ENCODE assay signal across 8 cellular contexts in genomic region chr5:146291421-146292074, GRCh38. TPM values are rescaled to one million over a fixed set of nuclear protein-coding genes. Genes with fewer than 3 reads are reported as not detected.
A peak's percentile ranks its signal among the peaks of the same experiment; 100 is the strongest.
DNase-seq lines count a peak whose midpoint lies in the region; ATAC-seq, FAIRE-seq and TF ChIP-seq lines count a peak whose summit lies in the region.

No MANE protein-coding gene starts in this region.

- TF ChIP-seq POLR2A in Peyer's patch (IDR thresholded peaks at IDR 0.05) = no peak
- no peak for TF ChIP-seq POLR2A in endothelial cell of umbilical vein (IDR thresholded peaks at IDR 0.05; ENCODE audit: low read depth, low read length)

- no peak overlapping the region for H3K4me2 ChIP-seq in endothelial cell of umbilical vein (ENCODE audit: insufficient read depth, low read length)

- dilution Hi-C loops in endothelial cell of umbilical vein (cut with MboI; ENCODE audit: extremely low pct_ligation_motif_present, low sequenced_read_pairs) = no loop called here

- DNase-seq in activated T-cell treated with anti-CD3 and anti-CD28 coated beads for 24 hours (ENCODE audit: low read depth) (peak; percentile 2), HuH-7 (ENCODE audit: low spot score) (peak; percentile 44), Peyer's patch (no peak), endothelial cell of umbilical vein (ENCODE audit: low read depth, low spot score) (peak; percentile 47)
- DNase-seq in activated T-cell treated with anti-CD3 and anti-CD28 coated beads, Interleukin-2, amount 50 U/mL, for 24 hours = no peak
- DNase-seq in naive thymus-derived CD4-positive, alpha-beta T cell = peak in 6 of 9 donors; percentile 6 to 45 (median 28)
- no peak for DNase-seq in effector memory CD4-positive, alpha-beta T cell

- TF ChIP-seq CTCF in Peyer's patch (IDR thresholded peaks at IDR 0.05) = peak; percentile 15 to 56 (median 44)
- peak; percentile 45 to 48 for TF ChIP-seq CTCF in endothelial cell of umbilical vein (IDR thresholded peaks at IDR 0.05; ENCODE audit: extremely low read depth in 1 of 2, insufficient read depth in 1 of 2, low read depth in 1 of 2, low read length in 2 of 2)

- H4K20me1 ChIP-seq in endothelial cell of umbilical vein (replicated peaks; ENCODE audit: control insufficient read depth, extremely low read depth, insufficient read depth, low read length) = no peaks in the 10 kb centered on the region

- no peaks in the 10 kb centered on the region for H3K79me2 ChIP-seq in endothelial cell of umbilical vein (ENCODE audit: control insufficient read depth, insufficient read depth, low read length)

- no TSS peak for BruUV-seq in endothelial cell of umbilical vein (replicated peaks; lab: Mats Ljungman, UMichigan)

- H3K4me1 ChIP-seq in Peyer's patch (no peaks in the 10 kb centered on the region), endothelial cell of umbilical vein (ENCODE audit: control insufficient read depth, extremely low read depth, insufficient read depth, low read length) (no peaks in the 10 kb centered on the region)
- no peaks in the 10 kb centered on the region for H3K4me1 ChIP-seq in naive thymus-derived CD4-positive, alpha-beta T cell (ENCODE audit: control insufficient read depth in 2 of 2, insufficient read depth in 2 of 2, low read length in 2 of 2)
- no peaks in the 10 kb centered on the region for H3K4me1 ChIP-seq in effector memory CD4-positive, alpha-beta T cell (ENCODE audit: control insufficient read depth, insufficient read depth, low read length, poor library complexity, severe bottlenecking)

- no peak overlapping the region for H3K27ac Mint-ChIP-seq in activated T-cell treated with anti-CD3 and anti-CD28 coated beads, Interleukin-2, amount 50 U/mL, for 24 hours
- H3K27ac Mint-ChIP-seq in naive thymus-derived CD4-positive, alpha-beta T cell = no peak overlapping the region

- no peak overlapping the region for H2AFZ ChIP-seq in endothelial cell of umbilical vein (ENCODE audit: low read depth, low read length)

- H3K27ac ChIP-seq in Peyer's patch = no peak overlapping the region
- H3K27ac ChIP-seq in endothelial cell of umbilical vein (ENCODE audit: insufficient read depth, low read depth, low read length) = no peak overlapping the region
- no peak overlapping the region for H3K27ac ChIP-seq in naive thymus-derived CD4-positive, alpha-beta T cell (ENCODE audit: low read depth, low read length)
- no peak overlapping the region for H3K27ac ChIP-seq in effector memory CD4-positive, alpha-beta T cell (ENCODE audit: insufficient read depth, low read length, poor library complexity, severe bottlenecking)

- H3K4me3 ChIP-seq in Peyer's patch (no peak overlapping the region), endothelial cell of umbilical vein (replicated peaks in 1 of 3; ENCODE audit: insufficient read depth in 1 of 3, low read depth in 1 of 3, low read length in 3 of 3) (no peak overlapping the region)
- no peak overlapping the region for H3K4me3 ChIP-seq in naive thymus-derived CD4-positive, alpha-beta T cell (ENCODE audit: low read length)
- H3K4me3 ChIP-seq in effector memory CD4-positive, alpha-beta T cell (ENCODE audit: insufficient read depth, low read depth, low read length, poor library complexity, severe bottlenecking) = no peak overlapping the region

- intact Hi-C loops in endothelial cell of umbilical vein (cut with micrococcal nuclease) = loop anchor here (1.0 to 5.0 kb wide), 2 partner anchors 136 to 241 kb away; no protein-coding TSS in a partner anchor
- intact Hi-C loops in naive thymus-derived CD4-positive, alpha-beta T cell (cut with micrococcal nuclease) = loop anchor here (1.0 kb wide), 1 partner anchor 136 kb away; no protein-coding TSS in a partner anchor

- no peaks in the 10 kb centered on the region for H3K4me1 Mint-ChIP-seq in activated T-cell treated with anti-CD3 and anti-CD28 coated beads, Interleukin-2, amount 50 U/mL, for 24 hours (ENCODE audit: low read depth)
- H3K4me1 Mint-ChIP-seq in naive thymus-derived CD4-positive, alpha-beta T cell = no peaks in the 10 kb centered on the region

- H3K36me3 Mint-ChIP-seq in activated T-cell treated with anti-CD3 and anti-CD28 coated beads, Interleukin-2, amount 50 U/mL, for 24 hours (ENCODE audit: low read depth) = peaks cover 16% of the 10 kb centered on the region
- peaks cover 0 to 5% (median 3%) of the 10 kb centered on the region in 5 donors for H3K36me3 Mint-ChIP-seq in naive thymus-derived CD4-positive, alpha-beta T cell

- H3K9me3 ChIP-seq in Peyer's patch (no peaks in the 10 kb centered on the region), endothelial cell of umbilical vein (replicated peaks; ENCODE audit: control insufficient read depth, insufficient read depth, low read length) (no peaks in the 10 kb centered on the region)
- no peaks in the 10 kb centered on the region for H3K9me3 ChIP-seq in naive thymus-derived CD4-positive, alpha-beta T cell (ENCODE audit: control insufficient read depth in 2 of 3, low read length in 3 of 3)
- no peaks in the 10 kb centered on the region for H3K9me3 ChIP-seq in effector memory CD4-positive, alpha-beta T cell (ENCODE audit: control insufficient read depth, low read length)

- peaks cover 0 to 8% (median 0%) of the 10 kb centered on the region in 3 donors for H3K36me3 ChIP-seq in Peyer's patch
- no peaks in the 10 kb centered on the region for H3K36me3 ChIP-seq in endothelial cell of umbilical vein (ENCODE audit: control insufficient read depth in 2 of 2, extremely low read depth in 1 of 2, insufficient read depth in 2 of 2, low read length in 2 of 2)
- H3K36me3 ChIP-seq in naive thymus-derived CD4-positive, alpha-beta T cell (ENCODE audit: control insufficient read depth in 2 of 3, insufficient read depth in 3 of 3, low read length in 3 of 3) = peaks cover 0 to 9% (median 0%) of the 10 kb centered on the region in 3 experiments
- peaks cover 14% of the 10 kb centered on the region for H3K36me3 ChIP-seq in effector memory CD4-positive, alpha-beta T cell (ENCODE audit: control insufficient read depth, insufficient read depth, low read length)

- no peaks in the 10 kb centered on the region for H3K9me3 Mint-ChIP-seq in activated T-cell treated with anti-CD3 and anti-CD28 coated beads, Interleukin-2, amount 50 U/mL, for 24 hours
- no peaks in the 10 kb centered on the region for H3K9me3 Mint-ChIP-seq in naive thymus-derived CD4-positive, alpha-beta T cell

- H3K27me3 Mint-ChIP-seq in activated T-cell treated with anti-CD3 and anti-CD28 coated beads, Interleukin-2, amount 50 U/mL, for 24 hours = no peaks in the 10 kb centered on the region
- H3K27me3 Mint-ChIP-seq in naive thymus-derived CD4-positive, alpha-beta T cell = no peaks in the 10 kb centered on the region

- H3K9me1 ChIP-seq in endothelial cell of umbilical vein (replicated peaks; ENCODE audit: control insufficient read depth, extremely low read depth, insufficient read depth, low read length) = no peaks in the 10 kb centered on the region

- peak; percentile 88 for ATAC-seq in GM21423 (IDR thresholded peaks at IDR 0.05; ENCODE audit: unreplicated experiment)
- peak; percentile 73 for ATAC-seq in naive thymus-derived CD4-positive, alpha-beta T cell

- no peak overlapping the region for H3K4me3 Mint-ChIP-seq in activated T-cell treated with anti-CD3 and anti-CD28 coated beads, Interleukin-2, amount 50 U/mL, for 24 hours
- no peak overlapping the region for H3K4me3 Mint-ChIP-seq in naive thymus-derived CD4-positive, alpha-beta T cell

- FAIRE-seq in endothelial cell of umbilical vein (lab: Jason Lieb, UNC) = peak; percentile 49

- CTCF ChIA-PET in endothelial cell of umbilical vein (lab: Charles Lee) = interaction anchor here (0.8 to 1.0 kb wide), 2 partner anchors 89 to 155 kb away, joined by 3 to 5 read pairs; partner anchors contain the start of gene TCERG1
- CTCF ChIA-PET in naive thymus-derived CD4-positive, alpha-beta T cell (lab: Charles Lee) = interaction anchor here (1.0 kb wide), 1 partner anchor 143 kb away, joined by 4 read pairs; no protein-coding TSS in a partner anchor

- no peak overlapping the region for H3K9ac ChIP-seq in endothelial cell of umbilical vein (replicated peaks; ENCODE audit: extremely low read depth, insufficient read depth, low read length)

- H3K27me3 ChIP-seq in Peyer's patch (no peaks in the 10 kb centered on the region), endothelial cell of umbilical vein (ENCODE audit: control insufficient read depth in 2 of 2, insufficient read depth in 2 of 2, low read length in 2 of 2) (no peaks in the 10 kb centered on the region)
- no peaks in the 10 kb centered on the region for H3K27me3 ChIP-seq in naive thymus-derived CD4-positive, alpha-beta T cell (ENCODE audit: control insufficient read depth in 2 of 2, insufficient read depth in 2 of 2, low read length in 2 of 2)
- H3K27me3 ChIP-seq in effector memory CD4-positive, alpha-beta T cell (replicated peaks; ENCODE audit: control insufficient read depth, insufficient read depth, low read length, poor library complexity, severe bottlenecking) = no peaks in the 10 kb centered on the region

- POLR2A ChIA-PET in endothelial cell of umbilical vein (lab: Charles Lee) = interaction anchor here (0.6 kb wide), 1 partner anchor 254 kb away, joined by 3 read pairs; no protein-coding TSS in a partner anchor
- POLR2A ChIA-PET in naive thymus-derived CD4-positive, alpha-beta T cell (lab: Charles Lee) = no interaction called here

TF ChIP-seq in endothelial cell of umbilical vein, 7 proteins besides CTCF, POLR2A, EP300 and RAD21 (continues in another document):
- TF ChIP-seq FOS (IDR thresholded peaks at IDR 0.05; ENCODE audit: borderline replicate concordance, insufficient read depth, low read length) = no peak
- TF ChIP-seq EZH2 (IDR thresholded peaks at IDR 0.05; ENCODE audit: borderline replicate concordance, low read depth, low read length, severe bottlenecking) = no peak
- TF ChIP-seq MYC (IDR thresholded peaks at IDR 0.05; ENCODE audit: low read depth, low read length) = no peak
- TF ChIP-seq MAX (IDR thresholded peaks at IDR 0.05; ENCODE audit: insufficient read depth, insufficient read length) = no peak
- no peak for TF ChIP-seq GATA2 (IDR thresholded peaks at IDR 0.05; ENCODE audit: insufficient read depth, insufficient read length, low read depth, low read length)

RNA-seq across cellular contexts. Expression of gene POU4F3, which starts 47.1 kb away (rescaled TPM):
- total RNA-seq in Peyer's patch = not detected
- total RNA-seq in endothelial cell of umbilical vein = not detected in 2 replicates
- polyA plus RNA-seq in endothelial cell of umbilical vein = 0.08 and 0.10 TPM in 2 replicates
- 0.08 TPM in 2 replicates for polyA plus RNA-seq in endothelial cell of umbilical vein (2011; cell fraction: cytosol; rRNA removed)
- 0.10 TPM in 1 of 2 replicates, not detected in the other for polyA plus RNA-seq in endothelial cell of umbilical vein (2011; cell fraction: nucleus; rRNA removed)
- 0.08 TPM in 1 of 2 replicates, not detected in the other for polyA plus RNA-seq in endothelial cell of umbilical vein (2012)
- polyA minus RNA-seq in endothelial cell of umbilical vein = 0.10 and 0.36 TPM in 2 replicates
- polyA minus RNA-seq in endothelial cell of umbilical vein (2011; cell fraction: cytosol; rRNA and poly(A)+ RNA removed) = not detected
- polyA minus RNA-seq in endothelial cell of umbilical vein (2011; cell fraction: nucleus; rRNA and poly(A)+ RNA removed) = 0.14 TPM in 1 of 2 replicates, not detected in the other
- total RNA-seq in naive thymus-derived CD4-positive, alpha-beta T cell = under 1 TPM in 1 of 5 experiments, not detected in 4; 0.19 TPM
- not detected for polyA plus RNA-seq in naive thymus-derived CD4-positive, alpha-beta T cell

Comparison
In these comparisons a context has a peak if more than half of its experiments do, and no peak if none do; other contexts are left out.
1. DNase-seq: peak in activated T-cell treated with anti-CD3 and anti-CD28 coated beads for 24 hours (single experiment), HuH-7 (single experiment), endothelial cell of umbilical vein (single experiment) and naive thymus-derived CD4-positive, alpha-beta T cell (6 of 9); none in activated T-cell treated with anti-CD3 and anti-CD28 coated beads, Interleukin-2, amount 50 U/mL, for 24 hours (single experiment), Peyer's patch (0 of 3) and effector memory CD4-positive, alpha-beta T cell (0 of 3).